18 cellular contexts compared by ENCODE assay signal in genomic region chr2:196077821-196078220, GRCh38. TPM values are rescaled to one million over a fixed set of nuclear protein-coding genes. Genes with fewer than 3 reads are reported as not detected.
DNase-seq lines count a peak whose midpoint lies in the region; ATAC-seq and TF ChIP-seq lines count a peak whose summit lies in the region.
"Had no signal": no experiment of that assay in that cellular context is flagged by ENCODE, and none has a peak within 500 bp of the region (broad histone marks: within the 10 kb centered on the region; RNA-seq: fewer than 3 reads in every experiment).

No MANE protein-coding gene starts in this region.

- ATAC-seq in CD4-positive, alpha-beta T cell (ENCODE audit: poor library complexity) = no peak
- peak; percentile 49 for ATAC-seq in sciatic nerve
- no peak for ATAC-seq in natural killer cell treated with Interleukin-12 subunit alpha and Interleukin-12 subunit beta and Interleukin-15 and Interleukin-18, amount 100 ng/mL, for 72 hours

- POLR2A ChIA-PET in CD4-positive, alpha-beta T cell (lab: Charles Lee) = interaction anchor here (0.7 to 4.0 kb wide), 13 partner anchors 9 to 376 kb away, joined by 3 to 21 read pairs (median 3); partner anchors contain the start of genes DNAH7 and STK17B

- no peak for DNase-seq in CD4-positive, alpha-beta T cell
- peak; percentile 44 for DNase-seq in MG63
- peak; percentile 31 for DNase-seq in choroid plexus epithelial cell (ENCODE audit: low read depth)
- no peak for DNase-seq in sciatic nerve (ENCODE audit: low spot score)
- no peak for DNase-seq in natural killer cell treated with Interleukin-12 subunit alpha and Interleukin-12 subunit beta and Interleukin-15 and Interleukin-18, amount 100 ng/mL, for 72 hours (ENCODE audit: low spot score)
- DNase-seq in DMS114 treated with DMSO at 0.1 percent for 48 hours (lab: John Stamatoyannopoulos, UW; ENCODE audit: unreplicated experiment) = no peak
- no peak for DNase-seq in prostate gland (ENCODE audit: low spot score)
- DNase-seq in anterior cingulate cortex (lab: John Stamatoyannopoulos, UW) = no peak
- DNase-seq: activated naive CD4-positive, alpha-beta T cell treated with anti-CD3 and anti-CD28 coated beads, Interleukin-2, amount 10 ng/mL, durations not matched to agents 7 days and 5 days; activated T-cell treated with anti-CD3 and anti-CD28 coated beads, Interleukin-2, amount 50 U/mL, for 72 hours; effector memory CD8-positive, alpha-beta T cell; glutamatergic neuron; NCI-H2029 treated with DMSO at 0.1 percent for 48 hours; stimulated activated CD4-positive, alpha-beta T cell treated with anti-CD3 and anti-CD28 coated beads, Interleukin-15, amount 100 ng/mL, for 24 hours; uterus had no signal

- H3K9me3 ChIP-seq in CD4-positive, alpha-beta T cell (ENCODE audit: control insufficient read depth, low read length) = no peaks in the 10 kb centered on the region
- H3K9me3 ChIP-seq in MG63 (no peaks in the 10 kb centered on the region), prostate gland (no peaks in the 10 kb centered on the region)
- H3K9me3 ChIP-seq: ascending aorta, esophagus muscularis mucosa, uterus had no signal

- no peak overlapping the region for H3K27ac ChIP-seq in CD4-positive, alpha-beta T cell (ENCODE audit: low read depth, low read length)
- H3K27ac ChIP-seq in prostate gland = no peak overlapping the region
- H3K27ac ChIP-seq: esophagus muscularis mucosa had no signal

- no peaks in the 10 kb centered on the region for H3K36me3 Mint-ChIP-seq in CD4-positive, alpha-beta T cell (ENCODE audit: low read depth)
- peaks cover 6% of the 10 kb centered on the region for H3K36me3 Mint-ChIP-seq in natural killer cell treated with Interleukin-12 subunit alpha and Interleukin-12 subunit beta and Interleukin-15 and Interleukin-18, amount 100 ng/mL, for 72 hours
- H3K36me3 Mint-ChIP-seq: CD14-positive monocyte had no signal

- TF ChIP-seq POLR2A in prostate gland (IDR thresholded peaks at IDR 0.05) = no peak

- H3K4me3 Mint-ChIP-seq in CD4-positive, alpha-beta T cell = no peak overlapping the region
- H3K4me3 Mint-ChIP-seq in natural killer cell treated with Interleukin-12 subunit alpha and Interleukin-12 subunit beta and Interleukin-15 and Interleukin-18, amount 100 ng/mL, for 72 hours = no peak overlapping the region
- H3K4me3 Mint-ChIP-seq: activated naive CD4-positive, alpha-beta T cell treated with anti-CD3 and anti-CD28 coated beads, Interleukin-2, amount 10 ng/mL, durations not matched to agents 7 days and 5 days; activated T-cell treated with anti-CD3 and anti-CD28 coated beads, Interleukin-2, amount 50 U/mL, for 72 hours; CD14-positive monocyte; effector memory CD8-positive, alpha-beta T cell had no signal

- H3K4me1 Mint-ChIP-seq in CD4-positive, alpha-beta T cell (ENCODE audit: low read depth) = peaks cover 32% of the 10 kb centered on the region
- H3K4me1 Mint-ChIP-seq in natural killer cell treated with Interleukin-12 subunit alpha and Interleukin-12 subunit beta and Interleukin-15 and Interleukin-18, amount 100 ng/mL, for 72 hours (ENCODE audit: low read depth in 2 of 2) = peaks cover 5 to 9% of the 10 kb centered on the region in 2 donors

- H3K36me3 ChIP-seq in MG63 = no peaks in the 10 kb centered on the region
- H3K36me3 ChIP-seq in prostate gland = no peaks in the 10 kb centered on the region
- H3K36me3 ChIP-seq: ascending aorta, esophagus muscularis mucosa, uterus had no signal

- H3K4me3 ChIP-seq in MG63 (no peak overlapping the region), choroid plexus epithelial cell (ENCODE audit: low read depth, low read length) (no peak overlapping the region), prostate gland (no peak overlapping the region)
- H3K4me3 ChIP-seq: ascending aorta, esophagus muscularis mucosa, uterus had no signal

- CTCF ChIA-PET in CD4-positive, alpha-beta T cell (lab: Charles Lee) = interaction anchor here (0.7 to 5.6 kb wide), 19 partner anchors 10 to 376 kb away, joined by 3 to 40 read pairs (median 3); partner anchors contain the start of gene DNAH7

- H3K27me3 ChIP-seq in CD4-positive, alpha-beta T cell (ENCODE audit: control insufficient read depth, insufficient read depth, low read length) = no peaks in the 10 kb centered on the region
- H3K27me3 ChIP-seq in MG63 (no peaks in the 10 kb centered on the region), prostate gland (replicated peaks; ENCODE audit: insufficient read depth) (no peaks in the 10 kb centered on the region)
- H3K27me3 ChIP-seq: ascending aorta, esophagus muscularis mucosa, uterus had no signal

- H3K9me3 Mint-ChIP-seq in CD4-positive, alpha-beta T cell = peaks cover 2% of the 10 kb centered on the region
- no peaks in the 10 kb centered on the region for H3K9me3 Mint-ChIP-seq in natural killer cell treated with Interleukin-12 subunit alpha and Interleukin-12 subunit beta and Interleukin-15 and Interleukin-18, amount 100 ng/mL, for 72 hours
- H3K9me3 Mint-ChIP-seq: effector memory CD8-positive, alpha-beta T cell had no signal

- H3K4me1 ChIP-seq in prostate gland (replicated peaks) = no peaks in the 10 kb centered on the region
- H3K4me1 ChIP-seq: uterus had no signal

- intact Hi-C loops in CD4-positive, alpha-beta T cell (cut with DNase I, micrococcal nuclease) = loop anchor here (1.0 to 10.0 kb wide), 8 partner anchors 89 to 557 kb away; partner anchors contain the start of gene CCDC150 (in 1 of the 2)
- intact Hi-C loops in sciatic nerve (cut with DNase I) = no loop called here
- intact Hi-C loops in prostate gland (cut with DNase I) = loop anchor here (2.0 kb wide), 1 partner anchor 197 kb away; no protein-coding TSS in a partner anchor

- no peaks in the 10 kb centered on the region for H3K27me3 Mint-ChIP-seq in CD4-positive, alpha-beta T cell
- H3K27me3 Mint-ChIP-seq in natural killer cell treated with Interleukin-12 subunit alpha and Interleukin-12 subunit beta and Interleukin-15 and Interleukin-18, amount 100 ng/mL, for 72 hours = no peaks in the 10 kb centered on the region
- H3K27me3 Mint-ChIP-seq: activated naive CD4-positive, alpha-beta T cell treated with anti-CD3 and anti-CD28 coated beads, Interleukin-2, amount 10 ng/mL, durations not matched to agents 7 days and 5 days; effector memory CD8-positive, alpha-beta T cell had no signal

- 62% methylated on average over 2 of the region's 2 CpGs for whole genome bisulfite sequencing in prostate gland

- no peak for TF ChIP-seq CTCF in CD4-positive, alpha-beta T cell (IDR thresholded peaks at IDR 0.05)
- TF ChIP-seq CTCF in choroid plexus epithelial cell (conservative IDR thresholded peaks at IDR 0.05; ENCODE audit: low read depth, low read length) = no peak
- TF ChIP-seq CTCF in prostate gland (IDR thresholded peaks at IDR 0.05) = no peak

- H3K27ac Mint-ChIP-seq in CD4-positive, alpha-beta T cell = peak overlapping the region; percentile 3
- peak overlapping the region in 1 of 2 donors; percentile 24 for H3K27ac Mint-ChIP-seq in natural killer cell treated with Interleukin-12 subunit alpha and Interleukin-12 subunit beta and Interleukin-15 and Interleukin-18, amount 100 ng/mL, for 72 hours
- H3K27ac Mint-ChIP-seq: activated naive CD4-positive, alpha-beta T cell treated with anti-CD3 and anti-CD28 coated beads, Interleukin-2, amount 10 ng/mL, durations not matched to agents 7 days and 5 days; activated T-cell treated with anti-CD3 and anti-CD28 coated beads, Interleukin-2, amount 50 U/mL, for 72 hours; CD14-positive monocyte; effector memory CD8-positive, alpha-beta T cell had no signal

RNA-seq across cellular contexts. Expression of gene DNAH7, which starts 9.2 kb away (rescaled TPM):
- not detected for total RNA-seq in CD4-positive, alpha-beta T cell
- total RNA-seq in MG63 (2014; rRNA removed; shearing (Covaris generic); ENCODE audit: low replicate concordance) = 0.43 TPM in 1 of 2 replicates, not detected in the other
- total RNA-seq in sciatic nerve = 2.5 TPM
- total RNA-seq in natural killer cell treated with Interleukin-12 subunit alpha and Interleukin-12 subunit beta and Interleukin-15 and Interleukin-18, amount 100 ng/mL, for 72 hours = under 1 TPM; 0.02 to 0.11 TPM
- 10 to 100 TPM in 1 of 2 donors, 1 to 10 TPM in 1; 3.4 to 10.1 TPM for total RNA-seq in prostate gland

Comparison
In these comparisons a context has a peak if more than half of its experiments do, and no peak if none do; other contexts are left out.
1. DNase-seq: peak in MG63 (single experiment) and choroid plexus epithelial cell (single experiment); none in CD4-positive, alpha-beta T cell (0 of 10), sciatic nerve (single experiment), natural killer cell treated with Interleukin-12 subunit alpha and Interleukin-12 subunit beta and Interleukin-15 and Interleukin-18, amount 100 ng/mL, for 72 hours (single experiment), DMS114 treated with DMSO at 0.1 percent for 48 hours (single experiment), prostate gland (single experiment) and anterior cingulate cortex (0 of 58).